Comparison of ENCODE assay signal across 8 cellular contexts in genomic region chr19:34096020-34096915, GRCh38.
DNase-seq lines count a peak whose midpoint lies in the region; ATAC-seq, FAIRE-seq and TF ChIP-seq lines count a peak whose summit lies in the region.

No MANE protein-coding gene starts in this region.

- H3K4me3 Mint-ChIP-seq in stimulated activated effector memory CD8-positive, alpha-beta T cell treated with anti-CD3 and anti-CD28 coated beads, Interleukin-12 subunit alpha, Interleukin-12 subunit beta, amount 100 ng/mL, for 72 hours, result no peak overlapping the region

- no peak for ATAC-seq in HG02884 (IDR thresholded peaks at IDR 0.05; ENCODE audit: unreplicated experiment)
- no peak for ATAC-seq in stimulated activated effector memory CD8-positive, alpha-beta T cell treated with anti-CD3 and anti-CD28 coated beads, Interleukin-12 subunit alpha, Interleukin-12 subunit beta, amount 100 ng/mL, for 72 hours

- H3K4me1 ChIP-seq in suprapubic skin, result no peaks in the 10 kb centered on the region

- no peak for TF ChIP-seq POLR2A in H54 (IDR thresholded peaks at IDR 0.05; ENCODE audit: low read depth, low read length)
- TF ChIP-seq POLR2A in suprapubic skin (IDR thresholded peaks at IDR 0.05), result no peak

- FAIRE-seq in H54 (lab: Jason Lieb, UNC), result no peak

- no peaks in the 10 kb centered on the region for H3K4me1 Mint-ChIP-seq in stimulated activated effector memory CD8-positive, alpha-beta T cell treated with anti-CD3 and anti-CD28 coated beads, Interleukin-12 subunit alpha, Interleukin-12 subunit beta, amount 100 ng/mL, for 72 hours

- peaks cover 4% of the 10 kb centered on the region for H3K27me3 ChIP-seq in suprapubic skin

- no peak overlapping the region for H3K27ac Mint-ChIP-seq in stimulated activated effector memory CD8-positive, alpha-beta T cell treated with anti-CD3 and anti-CD28 coated beads, Interleukin-12 subunit alpha, Interleukin-12 subunit beta, amount 100 ng/mL, for 72 hours

- in situ Hi-C loops in astrocyte of the spinal cord (cut with HindIII; ENCODE audit: low sequenced_read_pairs), result no loop called here

- H3K4me3 ChIP-seq in astrocyte of the spinal cord (ENCODE audit: low read depth, low read length) (no peak overlapping the region), iPS-11a (ENCODE audit: low read depth, low read length) (peak overlapping the region; percentile 14), suprapubic skin (no peak overlapping the region)

- DNase-seq in AG09319 (ENCODE audit: extremely low read depth, low read depth) (no peak), H54 (ENCODE audit: insufficient read length, low spot score) (peak; percentile 50), NCI-H446 treated with DMSO at 0.1 percent for 48 hours (lab: John Stamatoyannopoulos, UW) (peak; percentile 18), astrocyte of the spinal cord (ENCODE audit: low read depth, low spot score) (peak; percentile 60), suprapubic skin (ENCODE audit: low spot score in 2 of 2) (no peak)
- no peak for DNase-seq in stimulated activated effector memory CD8-positive, alpha-beta T cell treated with anti-CD3 and anti-CD28 coated beads, Interleukin-12 subunit alpha, Interleukin-12 subunit beta, amount 100 ng/mL, for 72 hours (ENCODE audit: low spot score in 2 of 2)

- no peaks in the 10 kb centered on the region for H3K36me3 Mint-ChIP-seq in stimulated activated effector memory CD8-positive, alpha-beta T cell treated with anti-CD3 and anti-CD28 coated beads, Interleukin-12 subunit alpha, Interleukin-12 subunit beta, amount 100 ng/mL, for 72 hours

- H3K27ac ChIP-seq in suprapubic skin, result no peak overlapping the region

- no peaks in the 10 kb centered on the region for H3K9me3 Mint-ChIP-seq in stimulated activated effector memory CD8-positive, alpha-beta T cell treated with anti-CD3 and anti-CD28 coated beads, Interleukin-12 subunit alpha, Interleukin-12 subunit beta, amount 100 ng/mL, for 72 hours

- TF ChIP-seq CTCF in AG09319 (IDR thresholded peaks at IDR 0.05; ENCODE audit: low read depth, low read length) (peak; percentile 41), astrocyte of the spinal cord (IDR thresholded peaks at IDR 0.05; ENCODE audit: low read depth, low read length) (peak; percentile 55), suprapubic skin (IDR thresholded peaks at IDR 0.05) (peak; percentile 33 to 49)

- no peaks in the 10 kb centered on the region for H3K36me3 ChIP-seq in suprapubic skin

- no peak for TF ChIP-seq EP300 in suprapubic skin (IDR thresholded peaks at IDR 0.05)

- 28% methylated on average over 14 of the region's 14 CpGs for WGBS in suprapubic skin

- no peaks in the 10 kb centered on the region for H3K9me3 ChIP-seq in suprapubic skin

Comparison
In these comparisons a context has a peak if more than half of its experiments do, and no peak if none do; other contexts are left out.
1. DNase-seq: peak in H54 (single experiment), NCI-H446 treated with DMSO at 0.1 percent for 48 hours (single experiment) and astrocyte of the spinal cord (single experiment); none in AG09319 (single experiment), suprapubic skin (0 of 2) and stimulated activated effector memory CD8-positive, alpha-beta T cell treated with anti-CD3 and anti-CD28 coated beads, Interleukin-12 subunit alpha, Interleukin-12 subunit beta, amount 100 ng/mL, for 72 hours (0 of 2).
2. Peak in every context shown above with its lines, with median percentiles within 50 percentile points of each other: CTCF ChIP-seq.